In the genomic region with DNA sequence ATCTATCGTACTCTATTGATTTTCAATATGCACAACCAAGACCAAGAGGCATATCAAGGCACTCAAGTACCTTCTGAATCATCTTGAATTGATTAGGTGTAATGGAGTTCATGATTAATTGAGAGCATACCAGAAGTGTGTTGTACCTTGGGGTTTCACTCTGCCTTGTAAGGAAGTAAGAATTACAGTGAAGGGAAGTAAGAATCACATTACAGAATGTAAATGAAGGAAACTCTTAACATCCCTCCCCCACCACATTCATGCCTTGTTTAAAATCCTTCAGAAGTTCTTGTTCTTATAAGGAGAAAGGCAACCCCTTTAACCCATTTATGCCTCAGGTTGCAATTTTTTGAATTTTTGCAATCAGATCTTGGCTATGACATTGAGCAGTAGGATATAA, we compare ENCODE assay signal across 24 cellular contexts. TPM values are rescaled to one million over a fixed set of nuclear protein-coding genes. Genes with fewer than 3 reads are reported as not detected.
"Had no signal": no experiment of that assay in that cellular context is flagged by ENCODE, and none has a peak within 500 bp of the region (broad histone marks: within the 10 kb centered on the region; RNA-seq: fewer than 3 reads in every experiment).

No MANE protein-coding gene starts in this region.

- FAIRE-seq: endometrium had no signal

- H3K27me3 ChIP-seq: foreskin keratinocyte, upper lobe of right lung had no signal

- H3K36me3 ChIP-seq: prostate gland, thoracic aorta, upper lobe of right lung had no signal

- H3K27me3 Mint-ChIP-seq: activated naive CD8-positive, alpha-beta T cell treated with anti-CD3 and anti-CD28 coated beads, Interleukin-2, amount 50 U/mL, for 24 hours had no signal

- H3K27ac Mint-ChIP-seq: activated CD8-positive, alpha-beta T cell treated with anti-CD3 and anti-CD28 coated beads, Interleukin-2, amount 10 ng/mL, durations not matched to agents 7 days and 5 days; activated naive CD8-positive, alpha-beta T cell treated with anti-CD3 and anti-CD28 coated beads, Interleukin-2, amount 50 U/mL, for 24 hours; activated T-helper 1 cell treated with anti-CD3 and anti-CD28 coated beads, Interleukin-12 subunit alpha, Interleukin-12 subunit beta, Interleukin-2, Interleukin-4 antibody, amounts not matched to agents 30 ng/mL and 10 ng/mL and 1 ng/mL, durations not matched to agents 14 hours and 24 hours and 36 hours; brain; natural killer cell had no signal

- H3K4me3 ChIP-seq: prostate gland, thoracic aorta, upper lobe of right lung had no signal

- H3K4me1 ChIP-seq: foreskin keratinocyte, upper lobe of right lung had no signal

- ATAC-seq: activated CD8-positive, alpha-beta T cell treated with anti-CD3 and anti-CD28 coated beads, Interleukin-2, amount 10 ng/mL, durations not matched to agents 7 days and 5 days; activated naive CD8-positive, alpha-beta T cell treated with anti-CD3 and anti-CD28 coated beads, Interleukin-2, amount 50 U/mL, for 24 hours; left ventricle myocardium superior; natural killer cell; right cardiac atrium; upper lobe of right lung had no signal

- H3K4me3 Mint-ChIP-seq: activated CD8-positive, alpha-beta T cell treated with anti-CD3 and anti-CD28 coated beads, Interleukin-2, amount 10 ng/mL, durations not matched to agents 7 days and 5 days; activated naive CD8-positive, alpha-beta T cell treated with anti-CD3 and anti-CD28 coated beads, Interleukin-2, amount 50 U/mL, for 24 hours; activated T-helper 1 cell treated with anti-CD3 and anti-CD28 coated beads, Interleukin-12 subunit alpha, Interleukin-12 subunit beta, Interleukin-2, Interleukin-4 antibody, amounts not matched to agents 30 ng/mL and 10 ng/mL and 1 ng/mL, durations not matched to agents 14 hours and 24 hours and 36 hours; brain; natural killer cell had no signal

- H3K27ac ChIP-seq: foreskin keratinocyte, prostate gland, thoracic aorta, upper lobe of right lung, VCaP had no signal

- H3K4me1 Mint-ChIP-seq: activated naive CD8-positive, alpha-beta T cell treated with anti-CD3 and anti-CD28 coated beads, Interleukin-2, amount 50 U/mL, for 24 hours; natural killer cell had no signal

- H3K9me3 ChIP-seq: prostate gland, thoracic aorta, upper lobe of right lung had no signal

- H3K9me3 Mint-ChIP-seq: activated T-helper 1 cell treated with anti-CD3 and anti-CD28 coated beads, Interleukin-12 subunit alpha, Interleukin-12 subunit beta, Interleukin-2, Interleukin-4 antibody, amounts not matched to agents 30 ng/mL and 10 ng/mL and 1 ng/mL, durations not matched to agents 14 hours and 24 hours and 36 hours had no signal

- DNase-seq: activated CD4-positive, alpha-beta T cell treated with anti-CD3 and anti-CD28 coated beads for 1 hour; activated CD4-positive, alpha-beta T cell treated with anti-CD3 and anti-CD28 coated beads, Interleukin-2, amount 50 U/mL, for 1 hour; activated CD8-positive, alpha-beta T cell treated with anti-CD3 and anti-CD28 coated beads, Interleukin-2, amount 10 ng/mL, durations not matched to agents 7 days and 5 days; activated gamma-delta T cell; activated naive CD4-positive, alpha-beta T cell treated with anti-CD3 and anti-CD28 coated beads, Interleukin-2, amount 50 U/mL, for 16 hours; activated naive CD8-positive, alpha-beta T cell treated with anti-CD3 and anti-CD28 coated beads, Interleukin-2, amount 50 U/mL, for 24 hours; erythroblast; kidney glomerular epithelial cell; left ventricle myocardium superior; midbrain; natural killer cell; right cardiac atrium; stimulated activated CD4-positive, alpha-beta T cell treated with anti-CD3 and anti-CD28 coated beads, Interleukin-4, amount 100 ng/mL, for 24 hours; stimulated activated naive CD4-positive, alpha-beta T cell treated with Interleukin-2 at 50 U/mL for 16 hours; upper lobe of right lung had no signal

RNA-seq across cellular contexts. Expression of a gene that starts 5.4 kb away (rescaled TPM):
- total RNA-seq: activated CD8-positive, alpha-beta T cell treated with anti-CD3 and anti-CD28 coated beads, Interleukin-2, amount 10 ng/mL, durations not matched to agents 7 days and 5 days; foreskin keratinocyte; mammary epithelial cell; natural killer cell; T-helper 2 cell treated with Interferon-gamma antibody and Interleukin-4, amounts not matched to agents 100 ng/mL and 5 ng/mL, for 36 hours had no signal
